ENCODE assay signal across 9 cellular contexts in genomic region chr5:127705120-127705892, GRCh38. TPM values are rescaled to one million over a fixed set of nuclear protein-coding genes. Genes with fewer than 3 reads are reported as not detected.
DNase-seq lines count a peak whose midpoint lies in the region; ATAC-seq and TF ChIP-seq lines count a peak whose summit lies in the region.
"Had no signal": no experiment of that assay in that cellular context is flagged by ENCODE, and none has a peak within 500 bp of the region (broad histone marks: within the 10 kb centered on the region; RNA-seq: fewer than 3 reads in every experiment).

No MANE protein-coding gene starts in this region.

- no peak overlapping the region for H2AK5ac ChIP-seq in neuronal stem cell (ENCODE audit: low read depth, low read length)

- no CpG with 5 or more reads among the region's 4 CpGs for WGBS in neuronal stem cell (ENCODE audit: extremely low coverage in 2 of 2, insufficient read length in 2 of 2, insufficient replicate concordance in 1 of 2), 2 donors

- no peak overlapping the region for H4K91ac ChIP-seq in neuronal stem cell (ENCODE audit: low read depth, low read length, poor library complexity)

- H2BK5ac ChIP-seq in neuronal stem cell (ENCODE audit: low read length), result no peak overlapping the region

- H3K4me1 Mint-ChIP-seq in chondrocyte (ENCODE audit: low read depth), result peaks cover 30% of the 10 kb centered on the region
- H3K4me1 Mint-ChIP-seq: activated naive CD8-positive, alpha-beta T cell treated with anti-CD3 and anti-CD28 coated beads, Interleukin-2, amount 10 ng/mL, durations not matched to agents 7 days and 5 days had no signal

- H3K4me2 ChIP-seq in neuronal stem cell (ENCODE audit: insufficient read depth, low read length, poor library complexity, severe bottlenecking), result no peak overlapping the region

- no peaks in the 10 kb centered on the region for H3K27me3 ChIP-seq in neuronal stem cell (ENCODE audit: control insufficient read depth in 3 of 3, insufficient read depth in 3 of 3, low read depth in 1 of 3, low read length in 3 of 3)
- H3K27me3 ChIP-seq in SJCRH30, result no peaks in the 10 kb centered on the region

- no peak overlapping the region for H3K4me3 ChIP-seq in LNCaP clone FGC (ENCODE audit: low read depth, low read length)
- no peak overlapping the region for H3K4me3 ChIP-seq in neuronal stem cell (ENCODE audit: low read length in 2 of 2)
- H3K4me3 ChIP-seq in SJCRH30, result no peak overlapping the region

- no peak overlapping the region for H3K4ac ChIP-seq in neuronal stem cell (ENCODE audit: low read length)

- DNase-seq in GM04503 (ENCODE audit: low read depth), result peak; percentile 21
- DNase-seq in LNCaP clone FGC (ENCODE audit: low read depth), result peak; percentile 28
- DNase-seq in chondrocyte (ENCODE audit: low spot score), result no peak
- DNase-seq in neuronal stem cell (ENCODE audit: low spot score), result no peak
- no peak for DNase-seq in SJCRH30
- DNase-seq in C1 segment of cervical spinal cord (lab: John Stamatoyannopoulos, UW), result no peak
- DNase-seq: activated naive CD8-positive, alpha-beta T cell treated with anti-CD3 and anti-CD28 coated beads, Interleukin-2, amount 10 ng/mL, durations not matched to agents 7 days and 5 days had no signal

- no peaks in the 10 kb centered on the region for H3K27me3 Mint-ChIP-seq in chondrocyte (ENCODE audit: low read depth)

- no peak overlapping the region for H3K9ac ChIP-seq in neuronal stem cell (ENCODE audit: low read depth, low read length, poor library complexity)

- no peak overlapping the region for H3K27ac ChIP-seq in neuronal stem cell (replicated peaks; ENCODE audit: low read length)
- no peak overlapping the region for H3K27ac ChIP-seq in SJCRH30

- H3K4me1 ChIP-seq in neuronal stem cell (ENCODE audit: control insufficient read depth in 2 of 2, insufficient read depth in 1 of 2, low read depth in 1 of 2, low read length in 2 of 2) (peaks cover 14 to 28% of the 10 kb centered on the region in 2 donors), SJCRH30 (no peaks in the 10 kb centered on the region)

- no peak overlapping the region for H3K14ac ChIP-seq in neuronal stem cell (ENCODE audit: low read length)

- H2BK120ac ChIP-seq in neuronal stem cell (ENCODE audit: low read depth, low read length), result no peak overlapping the region

- ATAC-seq in HG02840 (IDR thresholded peaks at IDR 0.05; ENCODE audit: low FRiP score, unreplicated experiment) (no peak), GM18502 (IDR thresholded peaks at IDR 0.05; ENCODE audit: poor library complexity, unreplicated experiment) (no peak)

- H3K23ac ChIP-seq in neuronal stem cell (ENCODE audit: low read depth, low read length, poor library complexity), result no peak overlapping the region

- H2AFZ ChIP-seq in neuronal stem cell (ENCODE audit: low read length), result peak overlapping the region; percentile 23

- H2BK15ac ChIP-seq in neuronal stem cell (ENCODE audit: low read length), result no peak overlapping the region

- no peak overlapping the region for H2BK12ac ChIP-seq in neuronal stem cell (ENCODE audit: low read length)

- H3K9me3 ChIP-seq in neuronal stem cell (replicated peaks in 1 of 2; ENCODE audit: control insufficient read depth in 2 of 2, insufficient read depth in 1 of 2, low read depth in 1 of 2, low read length in 2 of 2) (no peaks in the 10 kb centered on the region), SJCRH30 (replicated peaks) (0 out of 2 replicates have a peak, but pooled peaks cover 4% of the 10 kb centered on the region)

- no peak overlapping the region for H3K18ac ChIP-seq in neuronal stem cell (ENCODE audit: low read length)

- TF ChIP-seq CTCF in LNCaP clone FGC (IDR thresholded peaks at IDR 0.05; ENCODE audit: control insufficient read depth, extremely low read depth, insufficient read depth), result no peak
- no peak for TF ChIP-seq CTCF in chondrocyte (IDR thresholded peaks at IDR 0.05)

- no peaks in the 10 kb centered on the region for H3K9me3 Mint-ChIP-seq in chondrocyte (ENCODE audit: low read depth)
- H3K9me3 Mint-ChIP-seq: activated naive CD8-positive, alpha-beta T cell treated with anti-CD3 and anti-CD28 coated beads, Interleukin-2, amount 10 ng/mL, durations not matched to agents 7 days and 5 days had no signal

- no peaks in the 10 kb centered on the region for H3K36me3 Mint-ChIP-seq in chondrocyte (ENCODE audit: low read depth)
- H3K36me3 Mint-ChIP-seq: activated naive CD8-positive, alpha-beta T cell treated with anti-CD3 and anti-CD28 coated beads, Interleukin-2, amount 10 ng/mL, durations not matched to agents 7 days and 5 days had no signal

- no peaks in the 10 kb centered on the region for H3K36me3 ChIP-seq in neuronal stem cell (replicated peaks in 1 of 2; ENCODE audit: control insufficient read depth in 2 of 2, insufficient read depth in 2 of 2, low read length in 2 of 2)
- H3K36me3 ChIP-seq in SJCRH30, result no peaks in the 10 kb centered on the region

- no peaks in the 10 kb centered on the region for H3K79me1 ChIP-seq in neuronal stem cell (ENCODE audit: low read depth, low read length)

- H3K4me3 Mint-ChIP-seq in chondrocyte (ENCODE audit: unreplicated experiment), result no peak overlapping the region
- H3K4me3 Mint-ChIP-seq: activated naive CD8-positive, alpha-beta T cell treated with anti-CD3 and anti-CD28 coated beads, Interleukin-2, amount 10 ng/mL, durations not matched to agents 7 days and 5 days had no signal

- no peak overlapping the region for H4K8ac ChIP-seq in neuronal stem cell (ENCODE audit: low read depth, low read length)

- H3K27ac Mint-ChIP-seq in chondrocyte (ENCODE audit: unreplicated experiment), result peak overlapping the region; percentile 42
- H3K27ac Mint-ChIP-seq: activated naive CD8-positive, alpha-beta T cell treated with anti-CD3 and anti-CD28 coated beads, Interleukin-2, amount 10 ng/mL, durations not matched to agents 7 days and 5 days had no signal

RNA-seq across cellular contexts. Expression of gene CCDC192, which starts 2.1 kb away (rescaled TPM):
- not detected in 3 replicates for total RNA-seq in chondrocyte
- 0.26 TPM for polyA plus RNA-seq in neuronal stem cell (2013, experiment 1 of 2)
- polyA plus RNA-seq in neuronal stem cell (2013, experiment 2 of 2), result 0.28 TPM
- total RNA-seq in SJCRH30 (2014; rRNA removed; shearing (Covaris generic)), result not detected in 2 replicates
- total RNA-seq: activated naive CD8-positive, alpha-beta T cell treated with anti-CD3 and anti-CD28 coated beads, Interleukin-2, amount 10 ng/mL, durations not matched to agents 7 days and 5 days had no signal

RNA-seq across cellular contexts. Expression of gene CTXN3, which starts 56.4 kb away (rescaled TPM):
- not detected in 3 replicates for total RNA-seq in chondrocyte
- polyA plus RNA-seq in neuronal stem cell (2013, experiment 1 of 2), result 0.04 TPM
- polyA plus RNA-seq in neuronal stem cell (2013, experiment 2 of 2), result 0.01 TPM
- total RNA-seq in SJCRH30 (2014; rRNA removed; shearing (Covaris generic)), result not detected in 2 replicates
- total RNA-seq: activated naive CD8-positive, alpha-beta T cell treated with anti-CD3 and anti-CD28 coated beads, Interleukin-2, amount 10 ng/mL, durations not matched to agents 7 days and 5 days had no signal

Comparison
In these comparisons a context has a peak if more than half of its experiments do, and no peak if none do; other contexts are left out.
1. DNase-seq: peak in GM04503 (single experiment) and LNCaP clone FGC (single experiment); none in chondrocyte (single experiment), neuronal stem cell (single experiment), SJCRH30 (0 of 2) and C1 segment of cervical spinal cord (0 of 14).